ENCODE assay signal across 3 cellular contexts in the genomic region with DNA sequence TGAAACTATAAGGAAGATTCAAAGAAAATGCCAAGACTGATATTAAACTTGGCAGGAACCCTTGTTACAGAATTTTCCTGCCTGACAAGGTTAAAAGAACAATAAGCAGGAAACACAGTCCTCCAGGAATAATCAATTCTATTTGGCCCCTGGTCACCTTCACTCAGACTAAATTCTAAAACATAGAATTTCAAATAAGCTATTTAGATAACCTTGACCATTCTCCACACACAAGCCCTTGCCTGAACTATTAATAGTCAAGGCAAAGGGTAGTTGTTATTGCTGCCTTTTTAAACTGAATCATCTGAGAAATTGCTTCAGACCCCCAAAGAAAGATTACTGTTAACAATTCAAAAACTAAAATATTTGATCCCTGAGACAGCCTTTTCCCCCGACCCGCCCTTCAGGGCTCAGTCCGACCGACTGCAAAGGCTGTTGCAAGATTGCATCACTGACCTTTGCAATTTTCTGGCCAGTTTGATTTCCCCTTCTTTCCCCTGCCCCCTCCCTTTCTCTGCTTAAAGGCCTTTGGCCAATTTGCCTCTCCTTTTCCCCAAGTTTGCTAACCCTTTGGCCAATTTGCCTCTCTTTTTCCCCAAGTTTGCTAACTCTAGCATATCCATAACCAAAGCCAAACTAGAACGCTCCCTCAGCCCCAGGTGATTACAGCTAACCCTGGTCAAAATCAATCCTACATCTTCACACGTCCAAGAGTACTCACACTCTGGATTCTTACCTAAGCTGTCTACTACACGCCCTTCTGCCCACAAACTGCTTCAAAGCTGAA.
TF ChIP-seq lines count a peak whose summit lies in the region.

No MANE protein-coding gene starts in this region.

TF ChIP-seq in Ishikawa, 13 proteins besides CTCF, POLR2A, EP300 and RAD21:
- TF ChIP-seq ZBTB7A (IDR thresholded peaks at IDR 0.05; ENCODE audit: low read depth) (no peak), CEBPB (IDR thresholded peaks at IDR 0.05) (peak; percentile 80)

TF ChIP-seq in K562, 482 proteins besides CTCF, POLR2A, EP300 and RAD21 (continues in another document):
- TF ChIP-seq HDAC8 (tag; IDR thresholded peaks at IDR 0.05) (peak; percentile 66; the same call in 1 of the 2 replicates), ZFP30 (CRISPR knock-in tag; IDR thresholded peaks at IDR 0.05; ENCODE audit: borderline replicate concordance) (no peak), POU5F1 (IDR thresholded peaks at IDR 0.05; ENCODE audit: borderline replicate concordance, low read depth, low read length, partially characterized antibody) (no peak), GATAD2B (IDR thresholded peaks at IDR 0.05; ENCODE audit: borderline replicate concordance) (no peak), ELF1 (tag; IDR thresholded peaks at IDR 0.05) (0 out of 2 replicates have a peak, but pooled peaks have one; percentile 15), PCBP2 (IDR thresholded peaks at IDR 0.05; ENCODE audit: low read depth, low read length, poor library complexity, severe bottlenecking) (no peak), ZNF583 (CRISPR knock-in tag; IDR thresholded peaks at IDR 0.05) (0 out of 2 replicates have a peak, but pooled peaks have one; percentile 9), ELF4 (CRISPR knock-in tag; IDR thresholded peaks at IDR 0.05) (peak; percentile 71; the same call in 1 of the 2 replicates), SREBF1 (IDR thresholded peaks at IDR 0.05; ENCODE audit: borderline replicate concordance, low read depth, low read length) (no peak), TSC22D4 (tag; IDR thresholded peaks at IDR 0.05) (no peak), XRCC3 (IDR thresholded peaks at IDR 0.05) (no peak), RBM17 (IDR thresholded peaks at IDR 0.05; ENCODE audit: borderline replicate concordance, low read depth, low read length) (no peak)
- TF ChIP-seq, protein P1, sequence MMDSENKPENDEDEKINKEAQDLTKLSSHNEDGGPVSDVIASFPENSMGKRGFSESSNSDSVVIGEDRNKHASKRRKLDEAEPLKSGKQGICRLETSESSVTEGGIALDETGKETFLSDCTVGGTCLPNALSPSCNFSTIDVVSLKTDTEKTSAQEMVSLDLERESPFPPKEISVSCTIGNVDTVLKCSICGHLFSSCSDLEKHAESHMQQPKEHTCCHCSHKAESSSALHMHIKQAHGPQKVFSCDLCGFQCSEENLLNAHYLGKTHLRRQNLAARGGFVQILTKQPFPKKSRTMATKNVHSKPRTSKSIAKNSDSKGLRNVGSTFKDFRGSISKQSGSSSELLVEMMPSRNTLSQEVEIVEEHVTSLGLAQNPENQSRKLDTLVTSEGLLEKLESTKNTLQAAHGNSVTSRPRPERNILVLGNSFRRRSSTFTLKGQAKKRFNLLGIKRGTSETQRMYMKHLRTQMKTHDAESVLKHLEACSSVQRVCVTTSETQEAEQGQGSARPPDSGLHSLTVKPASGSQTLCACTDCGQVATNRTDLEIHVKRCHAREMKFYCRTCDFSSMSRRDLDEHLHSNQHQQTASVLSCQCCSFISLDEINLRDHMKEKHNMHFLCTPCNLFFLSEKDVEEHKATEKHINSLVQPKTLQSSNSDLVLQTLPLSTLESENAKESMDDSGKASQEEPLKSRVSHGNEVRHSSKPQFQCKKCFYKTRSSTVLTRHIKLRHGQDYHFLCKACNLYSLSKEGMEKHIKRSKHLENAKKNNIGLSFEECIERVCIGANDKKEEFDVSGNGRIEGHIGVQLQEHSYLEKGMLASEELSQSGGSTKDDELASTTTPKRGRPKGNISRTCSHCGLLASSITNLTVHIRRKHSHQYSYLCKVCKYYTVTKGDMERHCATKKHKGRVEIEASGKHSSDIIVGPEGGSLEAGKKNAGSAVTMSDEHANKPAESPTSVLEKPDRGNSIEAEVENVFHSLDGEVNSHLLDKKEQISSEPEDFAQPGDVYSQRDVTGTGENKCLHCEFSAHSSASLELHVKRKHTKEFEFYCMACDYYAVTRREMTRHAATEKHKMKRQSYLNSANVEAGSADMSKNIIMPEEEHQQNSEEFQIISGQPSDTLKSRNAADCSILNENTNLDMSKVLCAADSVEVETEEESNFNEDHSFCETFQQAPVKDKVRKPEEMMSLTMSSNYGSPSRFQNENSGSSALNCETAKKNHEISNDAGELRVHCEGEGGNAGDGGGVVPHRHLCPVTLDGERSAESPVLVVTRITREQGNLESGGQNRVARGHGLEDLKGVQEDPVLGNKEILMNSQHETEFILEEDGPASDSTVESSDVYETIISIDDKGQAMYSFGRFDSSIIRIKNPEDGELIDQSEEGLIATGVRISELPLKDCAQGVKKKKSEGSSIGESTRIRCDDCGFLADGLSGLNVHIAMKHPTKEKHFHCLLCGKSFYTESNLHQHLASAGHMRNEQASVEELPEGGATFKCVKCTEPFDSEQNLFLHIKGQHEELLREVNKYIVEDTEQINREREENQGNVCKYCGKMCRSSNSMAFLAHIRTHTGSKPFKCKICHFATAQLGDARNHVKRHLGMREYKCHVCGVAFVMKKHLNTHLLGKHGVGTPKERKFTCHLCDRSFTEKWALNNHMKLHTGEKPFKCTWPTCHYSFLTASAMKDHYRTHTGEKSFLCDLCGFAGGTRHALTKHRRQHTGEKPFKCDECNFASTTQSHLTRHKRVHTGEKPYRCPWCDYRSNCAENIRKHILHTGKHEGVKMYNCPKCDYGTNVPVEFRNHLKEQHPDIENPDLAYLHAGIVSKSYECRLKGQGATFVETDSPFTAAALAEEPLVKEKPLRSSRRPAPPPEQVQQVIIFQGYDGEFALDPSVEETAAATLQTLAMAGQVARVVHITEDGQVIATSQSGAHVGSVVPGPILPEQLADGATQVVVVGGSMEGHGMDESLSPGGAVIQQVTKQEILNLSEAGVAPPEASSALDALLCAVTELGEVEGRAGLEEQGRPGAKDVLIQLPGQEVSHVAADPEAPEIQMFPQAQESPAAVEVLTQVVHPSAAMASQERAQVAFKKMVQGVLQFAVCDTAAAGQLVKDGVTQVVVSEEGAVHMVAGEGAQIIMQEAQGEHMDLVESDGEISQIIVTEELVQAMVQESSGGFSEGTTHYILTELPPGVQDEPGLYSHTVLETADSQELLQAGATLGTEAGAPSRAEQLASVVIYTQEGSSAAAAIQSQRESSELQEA (IDR thresholded peaks at IDR 0.05; ENCODE audit: low read depth): no peak

TF ChIP-seq in SK-N-SH treated with all-trans-retinoic acid at 6 μM for 48 hours, 23 proteins besides CTCF, POLR2A, EP300 and RAD21:
- no peak for TF ChIP-seq RARB (CRISPR knock-in tag; IDR thresholded peaks at IDR 0.05)
- no peak for TF ChIP-seq PPARA (CRISPR knock-in tag; IDR thresholded peaks at IDR 0.05; ENCODE audit: borderline replicate concordance)
- TF ChIP-seq, protein P2, sequence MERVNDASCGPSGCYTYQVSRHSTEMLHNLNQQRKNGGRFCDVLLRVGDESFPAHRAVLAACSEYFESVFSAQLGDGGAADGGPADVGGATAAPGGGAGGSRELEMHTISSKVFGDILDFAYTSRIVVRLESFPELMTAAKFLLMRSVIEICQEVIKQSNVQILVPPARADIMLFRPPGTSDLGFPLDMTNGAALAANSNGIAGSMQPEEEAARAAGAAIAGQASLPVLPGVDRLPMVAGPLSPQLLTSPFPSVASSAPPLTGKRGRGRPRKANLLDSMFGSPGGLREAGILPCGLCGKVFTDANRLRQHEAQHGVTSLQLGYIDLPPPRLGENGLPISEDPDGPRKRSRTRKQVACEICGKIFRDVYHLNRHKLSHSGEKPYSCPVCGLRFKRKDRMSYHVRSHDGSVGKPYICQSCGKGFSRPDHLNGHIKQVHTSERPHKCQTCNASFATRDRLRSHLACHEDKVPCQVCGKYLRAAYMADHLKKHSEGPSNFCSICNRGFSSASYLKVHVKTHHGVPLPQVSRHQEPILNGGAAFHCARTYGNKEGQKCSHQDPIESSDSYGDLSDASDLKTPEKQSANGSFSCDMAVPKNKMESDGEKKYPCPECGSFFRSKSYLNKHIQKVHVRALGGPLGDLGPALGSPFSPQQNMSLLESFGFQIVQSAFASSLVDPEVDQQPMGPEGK (CRISPR knock-in tag; IDR thresholded peaks at IDR 0.05; ENCODE audit: borderline replicate concordance): no peak
- no peak for TF ChIP-seq ZNF8 (CRISPR knock-in tag; IDR thresholded peaks at IDR 0.05)
- TF ChIP-seq, protein P3, sequence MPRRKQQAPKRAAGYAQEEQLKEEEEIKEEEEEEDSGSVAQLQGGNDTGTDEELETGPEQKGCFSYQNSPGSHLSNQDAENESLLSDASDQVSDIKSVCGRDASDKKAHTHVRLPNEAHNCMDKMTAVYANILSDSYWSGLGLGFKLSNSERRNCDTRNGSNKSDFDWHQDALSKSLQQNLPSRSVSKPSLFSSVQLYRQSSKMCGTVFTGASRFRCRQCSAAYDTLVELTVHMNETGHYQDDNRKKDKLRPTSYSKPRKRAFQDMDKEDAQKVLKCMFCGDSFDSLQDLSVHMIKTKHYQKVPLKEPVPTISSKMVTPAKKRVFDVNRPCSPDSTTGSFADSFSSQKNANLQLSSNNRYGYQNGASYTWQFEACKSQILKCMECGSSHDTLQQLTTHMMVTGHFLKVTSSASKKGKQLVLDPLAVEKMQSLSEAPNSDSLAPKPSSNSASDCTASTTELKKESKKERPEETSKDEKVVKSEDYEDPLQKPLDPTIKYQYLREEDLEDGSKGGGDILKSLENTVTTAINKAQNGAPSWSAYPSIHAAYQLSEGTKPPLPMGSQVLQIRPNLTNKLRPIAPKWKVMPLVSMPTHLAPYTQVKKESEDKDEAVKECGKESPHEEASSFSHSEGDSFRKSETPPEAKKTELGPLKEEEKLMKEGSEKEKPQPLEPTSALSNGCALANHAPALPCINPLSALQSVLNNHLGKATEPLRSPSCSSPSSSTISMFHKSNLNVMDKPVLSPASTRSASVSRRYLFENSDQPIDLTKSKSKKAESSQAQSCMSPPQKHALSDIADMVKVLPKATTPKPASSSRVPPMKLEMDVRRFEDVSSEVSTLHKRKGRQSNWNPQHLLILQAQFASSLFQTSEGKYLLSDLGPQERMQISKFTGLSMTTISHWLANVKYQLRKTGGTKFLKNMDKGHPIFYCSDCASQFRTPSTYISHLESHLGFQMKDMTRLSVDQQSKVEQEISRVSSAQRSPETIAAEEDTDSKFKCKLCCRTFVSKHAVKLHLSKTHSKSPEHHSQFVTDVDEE (CRISPR knock-in tag; IDR thresholded peaks at IDR 0.05): no peak
- TF ChIP-seq GLIS3 (CRISPR knock-in tag; IDR thresholded peaks at IDR 0.05): no peak
- TF ChIP-seq TCF4 (CRISPR knock-in tag; IDR thresholded peaks at IDR 0.05; ENCODE audit: borderline replicate concordance): no peak
- no peak for TF ChIP-seq ZFP3 (CRISPR knock-in tag; IDR thresholded peaks at IDR 0.05)
- no peak for TF ChIP-seq ZFP30 (CRISPR knock-in tag; IDR thresholded peaks at IDR 0.05)
- no peak for TF ChIP-seq BACH2 (CRISPR knock-in tag; IDR thresholded peaks at IDR 0.05; ENCODE audit: borderline replicate concordance)
- TF ChIP-seq TOX (CRISPR knock-in tag; IDR thresholded peaks at IDR 0.05; ENCODE audit: borderline replicate concordance): no peak
- no peak for TF ChIP-seq ARNTL (CRISPR knock-in tag; IDR thresholded peaks at IDR 0.05; ENCODE audit: borderline replicate concordance, low read depth)
- no peak for TF ChIP-seq CSDC2 (CRISPR knock-in tag; IDR thresholded peaks at IDR 0.05)
- no peak for TF ChIP-seq ISL1 (CRISPR knock-in tag; IDR thresholded peaks at IDR 0.05)
